8 cellular contexts compared by ENCODE assay signal in the genomic region with DNA sequence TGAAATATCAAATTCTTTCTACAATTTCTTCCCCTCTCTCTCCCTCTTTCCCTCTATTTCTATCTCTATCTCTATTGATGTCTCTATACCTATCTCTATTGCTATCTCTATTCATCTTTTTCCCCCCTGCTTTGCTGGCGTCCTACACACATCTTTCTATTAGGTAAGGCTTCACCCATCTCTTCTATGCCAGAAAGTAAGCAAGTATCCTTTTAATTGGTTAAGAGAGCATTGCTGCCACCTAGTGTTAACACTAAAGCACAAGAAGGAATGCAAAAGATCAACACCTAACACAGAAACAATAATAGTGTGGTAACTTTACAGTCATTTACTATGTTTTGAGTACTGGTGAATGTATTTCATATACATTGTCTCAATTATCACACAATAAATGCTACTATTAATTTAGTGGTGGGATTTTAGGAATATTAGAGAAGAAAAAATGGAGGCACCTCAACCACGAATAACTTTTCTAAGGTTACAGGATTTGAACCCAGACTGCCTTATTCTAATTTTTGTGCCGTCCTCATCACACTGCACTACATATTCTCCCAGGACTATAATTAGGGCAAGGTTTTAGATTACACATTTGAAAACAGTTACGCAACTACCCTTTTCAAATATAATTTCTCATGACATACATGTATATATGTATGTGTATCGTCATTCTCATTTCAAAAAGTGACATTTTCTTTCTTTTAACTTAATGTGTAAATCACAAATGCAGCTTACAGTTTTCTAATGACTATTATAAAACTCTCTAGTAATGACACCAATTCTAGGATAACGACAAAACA.
A peak's percentile ranks its signal among the peaks of the same experiment; 100 is the strongest.
DNase-seq lines count a peak whose midpoint lies in the region; ATAC-seq, FAIRE-seq and TF ChIP-seq lines count a peak whose summit lies in the region.

No MANE protein-coding gene starts in this region.

- no peak overlapping the region for H3K27ac ChIP-seq in MM.1S (ENCODE audit: low read length)
- no peak overlapping the region for H3K27ac ChIP-seq in RWPE1

- DNase-seq in GF-D8 (lab: John Stamatoyannopoulos, UW) (peak; percentile 36), MM.1S (peak; percentile 68), RWPE1 (ENCODE audit: low spot score) (peak; percentile 50), midbrain (lab: John Stamatoyannopoulos, UW) (peak; percentile 77), ecto neural progenitor cell (ENCODE audit: low spot score) (no peak)
- DNase-seq in stimulated activated CD4-positive, alpha-beta T cell treated with anti-CD3 and anti-CD28 coated beads, Interleukin-15, amount 100 ng/mL, for 24 hours: no peak

- H3K9me2 ChIP-seq in MM.1S (replicated peaks; ENCODE audit: insufficient read depth, low read length): no peaks in the 10 kb centered on the region

- ATAC-seq in GM21723 (IDR thresholded peaks at IDR 0.05; ENCODE audit: unreplicated experiment): peak; percentile 54

- no peak overlapping the region for H3K4me3 ChIP-seq in MM.1S (ENCODE audit: low read length)

- no peak overlapping the region for H2AFZ ChIP-seq in MM.1S (ENCODE audit: low read length)

- no peaks in the 10 kb centered on the region for H4K20me1 ChIP-seq in MM.1S (ENCODE audit: insufficient read depth, low read length)

- no peak overlapping the region for H3K9ac ChIP-seq in MM.1S (ENCODE audit: low read length)

- no peaks in the 10 kb centered on the region for H3K4me1 ChIP-seq in MM.1S (ENCODE audit: low read length)

- POLR2A ChIA-PET in RWPE1 (lab: Yijun Ruan, JAX; ENCODE audit: low non-redundant PET): no interaction called here

- no peaks in the 10 kb centered on the region for H3K27me3 ChIP-seq in MM.1S (replicated peaks; ENCODE audit: insufficient read depth, low read length)

- H3K9me3 ChIP-seq in MM.1S (replicated peaks; ENCODE audit: insufficient read depth, low read length): no peaks in the 10 kb centered on the region

- CTCF ChIA-PET in RWPE1 (lab: Yijun Ruan, JAX): interaction anchor here (0.8 kb wide), 1 partner anchor 17 kb away, joined by 5 read pairs; no protein-coding TSS in a partner anchor

- FAIRE-seq in endometrium (lab: Jason Lieb, UNC): peak; percentile 93

- no peaks in the 10 kb centered on the region for H3K79me2 ChIP-seq in MM.1S (ENCODE audit: low read length)

- H3K4me2 ChIP-seq in MM.1S (ENCODE audit: low read depth, low read length): no peak overlapping the region

- H3K36me3 ChIP-seq in MM.1S (replicated peaks; ENCODE audit: insufficient read depth, low read length): no peaks in the 10 kb centered on the region

- H3F3A ChIP-seq in MM.1S (ENCODE audit: insufficient read depth, low read length): no peaks in the 10 kb centered on the region

- TF ChIP-seq CTCF in MM.1S (IDR thresholded peaks at IDR 0.05; ENCODE audit: low read length): peak; percentile 80
- peak; percentile 76 for TF ChIP-seq CTCF in RWPE1 (conservative IDR thresholded peaks at IDR 0.05; ENCODE audit: low read depth)

Comparison
In these comparisons a context has a peak if more than half of its experiments do, and no peak if none do; other contexts are left out.
1. DNase-seq: peak in GF-D8 (single experiment), MM.1S (single experiment), RWPE1 (single experiment) and midbrain (single experiment); none in stimulated activated CD4-positive, alpha-beta T cell treated with anti-CD3 and anti-CD28 coated beads, Interleukin-15, amount 100 ng/mL, for 24 hours (single experiment) and ecto neural progenitor cell (single experiment).